Comparison of ENCODE assay signal across 7 cellular contexts in the genomic region with DNA sequence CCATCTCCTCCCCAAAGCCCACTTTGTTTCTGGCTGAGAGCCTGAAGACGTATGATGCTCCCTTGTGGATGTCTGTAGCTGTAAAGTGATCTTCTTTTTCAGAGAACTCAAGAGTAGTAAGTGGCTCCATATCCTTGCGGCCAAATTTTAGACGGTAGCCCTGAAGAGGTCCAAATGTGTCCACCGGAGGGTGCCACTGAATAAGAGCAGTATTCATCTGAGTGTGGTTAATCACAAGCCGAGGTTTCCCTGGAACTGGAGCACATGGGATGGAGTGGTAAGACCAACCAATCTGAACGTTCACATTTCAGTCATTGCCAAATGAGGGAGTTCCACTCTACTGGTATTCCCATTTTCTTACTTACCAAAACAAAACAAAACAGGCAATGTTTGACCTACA.
A peak's percentile ranks its signal among the peaks of the same experiment; 100 is the strongest.
DNase-seq lines count a peak whose midpoint lies in the region; ATAC-seq and TF ChIP-seq lines count a peak whose summit lies in the region.

No MANE protein-coding gene starts in this region.

- no peak for DNase-seq in HFF-Myc (ENCODE audit: extremely low read depth, low read depth)
- DNase-seq in NCI-H526 (lab: John Stamatoyannopoulos, UW), result peak; percentile 55 to 73
- DNase-seq in fibroblast of peridontal ligament (ENCODE audit: extremely low read depth), result peak; percentile 55
- peak; percentile 63 for DNase-seq in pons (ENCODE audit: low spot score)
- DNase-seq in hepatic stellate cell (ENCODE audit: low spot score), result no peak

- no peak overlapping the region for H3K4me3 ChIP-seq in HFF-Myc (replicated peaks; ENCODE audit: low read depth, low read length)

- TF ChIP-seq CTCF in HFF-Myc (IDR thresholded peaks at IDR 0.05; ENCODE audit: low read depth, low read length, missing control alignments), result peak; percentile 6

- ATAC-seq in HG03135 (IDR thresholded peaks at IDR 0.05; ENCODE audit: unreplicated experiment) (no peak), HG03457 (IDR thresholded peaks at IDR 0.05; ENCODE audit: unreplicated experiment) (no peak)

Comparison
In these comparisons a context has a peak if more than half of its experiments do, and no peak if none do; other contexts are left out.
1. DNase-seq: peak in NCI-H526 (2 of 2), fibroblast of peridontal ligament (single experiment) and pons (single experiment); none in HFF-Myc (single experiment) and hepatic stellate cell (single experiment).